Comparison of ENCODE assay signal across 1 cellular context in the genomic region with DNA sequence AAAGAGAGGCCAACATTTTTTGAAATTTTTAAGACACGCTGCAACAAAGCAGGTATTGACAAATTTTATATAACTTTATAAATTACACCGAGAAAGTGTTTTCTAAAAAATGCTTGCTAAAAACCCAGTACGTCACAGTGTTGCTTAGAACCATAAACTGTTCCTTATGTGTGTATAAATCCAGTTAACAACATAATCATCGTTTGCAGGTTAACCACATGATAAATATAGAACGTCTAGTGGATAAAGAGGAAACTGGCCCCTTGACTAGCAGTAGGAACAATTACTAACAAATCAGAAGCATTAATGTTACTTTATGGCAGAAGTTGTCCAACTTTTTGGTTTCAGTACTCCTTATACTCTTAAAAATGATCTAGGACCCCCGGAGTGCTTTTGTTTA.
TF ChIP-seq lines count a peak whose summit lies in the region.

No MANE protein-coding gene starts in this region.

TF ChIP-seq in liver, 16 proteins besides CTCF, POLR2A, EP300 and RAD21 (continued from another document):
- TF ChIP-seq, protein P1, sequence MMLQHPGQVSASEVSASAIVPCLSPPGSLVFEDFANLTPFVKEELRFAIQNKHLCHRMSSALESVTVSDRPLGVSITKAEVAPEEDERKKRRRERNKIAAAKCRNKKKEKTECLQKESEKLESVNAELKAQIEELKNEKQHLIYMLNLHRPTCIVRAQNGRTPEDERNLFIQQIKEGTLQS (IDR thresholded peaks at IDR 0.05): no peak
